Comparison of ENCODE assay signal across 1 cellular context in genomic region chr16:11232302-11232851, GRCh38.
TF ChIP-seq lines count a peak whose summit lies in the region.

No MANE protein-coding gene starts in this region.

TF ChIP-seq in K562, 482 proteins besides CTCF, POLR2A, EP300 and RAD21 (continues in another document):
- TF ChIP-seq TCFL5 (CRISPR knock-in tag; conservative IDR thresholded peaks at IDR 0.05) (no peak), MCM5 (IDR thresholded peaks at IDR 0.05; ENCODE audit: low read depth) (no peak), POLR3A (IDR thresholded peaks at IDR 0.05; ENCODE audit: borderline replicate concordance, extremely low read depth, insufficient read depth, insufficient read length) (no peak), ZNF830 (CRISPR knock-in tag; IDR thresholded peaks at IDR 0.05) (no peak), ZNF121 (CRISPR knock-in tag; conservative IDR thresholded peaks at IDR 0.05) (no peak; the same call in 1 of the 2 replicates), NR2F6 (CRISPR knock-in tag; IDR thresholded peaks at IDR 0.05) (no peak), TAF7 (tag; IDR thresholded peaks at IDR 0.05) (no peak), SRSF7 (optimal IDR thresholded peaks at IDR 0.05; ENCODE audit: low read depth, low read length) (no peak), TAF9B (IDR thresholded peaks at IDR 0.05; ENCODE audit: partially characterized antibody) (no peak), CC2D1A (IDR thresholded peaks at IDR 0.05) (no peak), LCOR (CRISPR knock-in tag; IDR thresholded peaks at IDR 0.05) (no peak), ZBTB40 (IDR thresholded peaks at IDR 0.05) (no peak), ZBTB40 (CRISPR knock-in tag; IDR thresholded peaks at IDR 0.05) (no peak), ZNF717 (CRISPR knock-in tag; IDR thresholded peaks at IDR 0.05) (no peak), ZNF668 (CRISPR knock-in tag; IDR thresholded peaks at IDR 0.05) (no peak), CCNT2 (IDR thresholded peaks at IDR 0.05; ENCODE audit: borderline replicate concordance, extremely low read depth, insufficient read length, low read depth, low read length) (no peak), ZNF408 (CRISPR knock-in tag; IDR thresholded peaks at IDR 0.05; ENCODE audit: low read depth) (no peak), E2F3 (CRISPR knock-in tag; IDR thresholded peaks at IDR 0.05) (no peak), ARNT (IDR thresholded peaks at IDR 0.05) (0 out of 4 replicates have a peak, but pooled peaks of 1 of the 2 experiments have one; percentile 17), LARP7 (IDR thresholded peaks at IDR 0.05) (0 out of 2 replicates have a peak, but pooled peaks have one; percentile 11), TRIM25 (IDR thresholded peaks at IDR 0.05; ENCODE audit: borderline replicate concordance) (no peak), SOX6 (IDR thresholded peaks at IDR 0.05) (no peak), ZNF263 (CRISPR knock-in tag; IDR thresholded peaks at IDR 0.05; ENCODE audit: borderline replicate concordance) (peak; percentile 84), MNT (conservative IDR thresholded peaks at IDR 0.05) (no peak), CHCHD3 (CRISPR knock-in tag; IDR thresholded peaks at IDR 0.05) (no peak), KDM5B (IDR thresholded peaks at IDR 0.05; ENCODE audit: insufficient replicate concordance, low read depth, low read length) (peak; percentile 31), SFPQ (IDR thresholded peaks at IDR 0.05; ENCODE audit: low read depth, low read length) (no peak), FOSL1 (tag; conservative IDR thresholded peaks at IDR 0.05) (no peak), XRCC4 (IDR thresholded peaks at IDR 0.05; ENCODE audit: extremely low read depth, insufficient read depth, insufficient read length) (no peak), TRIM28 (IDR thresholded peaks at IDR 0.05) (no peak), FOXA1 (IDR thresholded peaks at IDR 0.05; ENCODE audit: borderline replicate concordance) (no peak), WHSC1 (IDR thresholded peaks at IDR 0.05; ENCODE audit: low read length) (no peak), HNRNPK (IDR thresholded peaks at IDR 0.05; ENCODE audit: low read depth, low read length, poor library complexity, severe bottlenecking) (peak; percentile 79), SRSF9 (IDR thresholded peaks at IDR 0.05; ENCODE audit: borderline replicate concordance, low read depth, low read length) (no peak), AFF1 (IDR thresholded peaks at IDR 0.05; ENCODE audit: low read depth in 1 of 2, partially characterized antibody in 2 of 2) (peak in 1 of 2 experiments; percentile 86), E2F1 (CRISPR knock-in tag; IDR thresholded peaks at IDR 0.05) (no peak), ZNF561 (CRISPR knock-in tag; conservative IDR thresholded peaks at IDR 0.05) (no peak), ZZZ3 (IDR thresholded peaks at IDR 0.05) (0 out of 2 replicates have a peak, but pooled peaks have one; percentile 39), USF1 (CRISPR knock-in tag; IDR thresholded peaks at IDR 0.05) (no peak), SMARCB1 (IDR thresholded peaks at IDR 0.05; ENCODE audit: insufficient read length, low read depth) (no peak), ADNP (tag; IDR thresholded peaks at IDR 0.05) (no peak), ZNF444 (CRISPR knock-in tag; IDR thresholded peaks at IDR 0.05) (peak; percentile 74; the same call in 1 of the 2 replicates), THRAP3 (IDR thresholded peaks at IDR 0.05; ENCODE audit: borderline replicate concordance) (0 out of 2 replicates have a peak, but pooled peaks have one; percentile 41)
